19 cellular contexts compared by ENCODE assay signal in the genomic region with DNA sequence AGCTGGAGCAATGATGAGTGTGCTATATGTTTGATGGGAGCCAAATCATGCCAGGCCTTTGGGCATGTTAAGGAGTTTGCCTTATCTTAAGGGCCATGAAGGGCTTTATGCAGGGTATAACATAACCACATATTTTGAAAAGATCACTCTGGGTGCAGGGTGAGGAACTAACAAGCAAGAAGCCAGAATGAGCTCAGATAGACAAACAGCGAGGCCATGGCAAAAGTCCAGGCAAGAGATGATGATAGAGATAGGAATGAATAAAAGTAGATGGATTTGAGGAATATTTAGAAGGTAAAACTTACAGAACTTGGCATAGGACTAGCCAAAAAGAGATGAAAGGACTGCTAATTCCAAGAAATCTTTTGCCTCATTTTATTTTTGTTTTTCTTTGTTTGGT. TPM values are rescaled to one million over a fixed set of nuclear protein-coding genes. Genes with fewer than 3 reads are reported as not detected.
DNase-seq lines count a peak whose midpoint lies in the region; ATAC-seq and TF ChIP-seq lines count a peak whose summit lies in the region.
"Had no signal": no experiment of that assay in that cellular context is flagged by ENCODE, and none has a peak within 500 bp of the region (broad histone marks: within the 10 kb centered on the region; RNA-seq: fewer than 3 reads in every experiment).

No MANE protein-coding gene starts in this region.

- no peak overlapping the region for H3K4me3 ChIP-seq in GM23338
- H3K4me3 ChIP-seq in osteoblast (ENCODE audit: insufficient read depth, low read length) = no peak overlapping the region

- no peaks in the 10 kb centered on the region for H3K9me3 ChIP-seq in osteoblast (ENCODE audit: low read depth, low read length)

- peaks cover 5% of the 10 kb centered on the region; the same call in 2 of the 3 replicates for H3K36me3 Mint-ChIP-seq in GM23338 (ENCODE audit: low read depth)

- H3K27me3 ChIP-seq in GM23338 (ENCODE audit: insufficient read depth) (no peaks in the 10 kb centered on the region), osteoblast (ENCODE audit: insufficient read depth, low read length) (no peaks in the 10 kb centered on the region)

- H3K4me2 ChIP-seq in GM23338 (no peak overlapping the region), osteoblast (ENCODE audit: insufficient read depth, low read length) (peak overlapping the region; percentile 43)

- H2AFZ ChIP-seq in GM23338 = no peak overlapping the region
- no peak overlapping the region for H2AFZ ChIP-seq in osteoblast (ENCODE audit: low read length)

- peaks cover 4% of the 10 kb centered on the region for H3K27me3 Mint-ChIP-seq in GM23338 (ENCODE audit: insufficient read depth, low read depth, poor library complexity)
- H3K27me3 Mint-ChIP-seq: B cell had no signal

- no peaks in the 10 kb centered on the region for H3K9me3 Mint-ChIP-seq in GM23338
- H3K9me3 Mint-ChIP-seq: CD4-positive, alpha-beta T cell had no signal

- no peaks in the 10 kb centered on the region for H3K36me3 ChIP-seq in GM23338 (ENCODE audit: insufficient read depth)
- no peaks in the 10 kb centered on the region for H3K36me3 ChIP-seq in osteoblast (ENCODE audit: insufficient read depth, low read length)

- H3K9me2 ChIP-seq in GM23338 (ENCODE audit: insufficient read depth) = no peaks in the 10 kb centered on the region

- ATAC-seq in GM23338 = no peak
- peak; percentile 49 for ATAC-seq in SK-N-SH treated with all-trans-retinoic acid at 6 μM for 48 hours
- no peak for ATAC-seq in HG03097 (IDR thresholded peaks at IDR 0.05; ENCODE audit: low FRiP score, unreplicated experiment)

- H3K27ac ChIP-seq in GM23338 (ENCODE audit: low read depth) (no peak overlapping the region), osteoblast (ENCODE audit: low read depth, low read length) (no peak overlapping the region)
- H3K27ac ChIP-seq: RWPE1 had no signal

- no peaks in the 10 kb centered on the region for H3F3A ChIP-seq in GM23338 (replicated peaks; ENCODE audit: low read depth)

- H3K4me1 Mint-ChIP-seq in GM23338 = peaks cover 32% of the 10 kb centered on the region

- H3K4me3 Mint-ChIP-seq in GM23338 = no peak overlapping the region
- H3K4me3 Mint-ChIP-seq: B cell; CD4-positive, alpha-beta T cell had no signal

- H3K79me2 ChIP-seq in GM23338 (replicated peaks; ENCODE audit: insufficient read depth) (peaks cover 100% of the 10 kb centered on the region), osteoblast (ENCODE audit: insufficient read depth, low read length) (peaks cover 79% of the 10 kb centered on the region)

- no peak for DNase-seq in GM23338 (ENCODE audit: low spot score)
- DNase-seq in fibroblast of peridontal ligament (ENCODE audit: extremely low read depth) = peak; percentile 29
- DNase-seq in osteoblast (ENCODE audit: insufficient read length, low spot score, missing footprints) = no peak
- no peak for DNase-seq in NCI-H2107 (lab: John Stamatoyannopoulos, UW)
- DNase-seq in activated CD8-positive, alpha-beta memory T cell treated with anti-CD3 and anti-CD28 coated beads, Interleukin-2, amount 50 U/mL, for 4 hours = no peak
- no peak for DNase-seq in stimulated activated CD4-positive, alpha-beta T cell treated with anti-CD3 and anti-CD28 coated beads, Interleukin-4, amount 100 ng/mL, for 4 hours
- DNase-seq: CD4-positive, alpha-beta T cell; DMS53; KG1; NCI-H1048; NCI-H146; NCI-H526 treated with DMSO at 0.1 percent for 48 hours; NK-92 treated with Interleukin-12 subunit alpha and Interleukin-12 subunit beta, amount 100 ng/mL, for 24 hours; SW 1271 had no signal

- TF ChIP-seq CTCF in GM23338 (conservative IDR thresholded peaks at IDR 0.05; ENCODE audit: low read depth in 2 of 2) = no peak
- no peak for TF ChIP-seq CTCF in osteoblast (IDR thresholded peaks at IDR 0.05; ENCODE audit: extremely low read depth, low read depth, low read length)

- H4K20me1 ChIP-seq in GM23338 (replicated peaks; ENCODE audit: insufficient read depth) = peaks cover 5% of the 10 kb centered on the region; the same call in 1 of the 2 replicates
- no peaks in the 10 kb centered on the region for H4K20me1 ChIP-seq in osteoblast (ENCODE audit: insufficient read depth, low read length)

- H3K4me1 ChIP-seq in GM23338 (ENCODE audit: insufficient read depth) = peaks cover 40% of the 10 kb centered on the region
- peaks cover 50% of the 10 kb centered on the region for H3K4me1 ChIP-seq in osteoblast (ENCODE audit: insufficient read depth, low read length)

- H3K27ac Mint-ChIP-seq in GM23338 = peak overlapping the region; percentile 46; the same call in 1 of the 2 replicates
- H3K27ac Mint-ChIP-seq: B cell; CD4-positive, alpha-beta T cell had no signal

TF ChIP-seq in GM23338, 12 proteins besides CTCF, POLR2A, EP300 and RAD21 (continues in another document):
- TF ChIP-seq ZNF331 (CRISPR knock-in tag; IDR thresholded peaks at IDR 0.05; ENCODE audit: low read depth) (no peak), STAT1 (IDR thresholded peaks at IDR 0.05; ENCODE audit: unreplicated experiment) (no peak), EZH2 (IDR thresholded peaks at IDR 0.05; ENCODE audit: low read depth, unreplicated experiment) (no peak)
- TF ChIP-seq, protein P1, sequence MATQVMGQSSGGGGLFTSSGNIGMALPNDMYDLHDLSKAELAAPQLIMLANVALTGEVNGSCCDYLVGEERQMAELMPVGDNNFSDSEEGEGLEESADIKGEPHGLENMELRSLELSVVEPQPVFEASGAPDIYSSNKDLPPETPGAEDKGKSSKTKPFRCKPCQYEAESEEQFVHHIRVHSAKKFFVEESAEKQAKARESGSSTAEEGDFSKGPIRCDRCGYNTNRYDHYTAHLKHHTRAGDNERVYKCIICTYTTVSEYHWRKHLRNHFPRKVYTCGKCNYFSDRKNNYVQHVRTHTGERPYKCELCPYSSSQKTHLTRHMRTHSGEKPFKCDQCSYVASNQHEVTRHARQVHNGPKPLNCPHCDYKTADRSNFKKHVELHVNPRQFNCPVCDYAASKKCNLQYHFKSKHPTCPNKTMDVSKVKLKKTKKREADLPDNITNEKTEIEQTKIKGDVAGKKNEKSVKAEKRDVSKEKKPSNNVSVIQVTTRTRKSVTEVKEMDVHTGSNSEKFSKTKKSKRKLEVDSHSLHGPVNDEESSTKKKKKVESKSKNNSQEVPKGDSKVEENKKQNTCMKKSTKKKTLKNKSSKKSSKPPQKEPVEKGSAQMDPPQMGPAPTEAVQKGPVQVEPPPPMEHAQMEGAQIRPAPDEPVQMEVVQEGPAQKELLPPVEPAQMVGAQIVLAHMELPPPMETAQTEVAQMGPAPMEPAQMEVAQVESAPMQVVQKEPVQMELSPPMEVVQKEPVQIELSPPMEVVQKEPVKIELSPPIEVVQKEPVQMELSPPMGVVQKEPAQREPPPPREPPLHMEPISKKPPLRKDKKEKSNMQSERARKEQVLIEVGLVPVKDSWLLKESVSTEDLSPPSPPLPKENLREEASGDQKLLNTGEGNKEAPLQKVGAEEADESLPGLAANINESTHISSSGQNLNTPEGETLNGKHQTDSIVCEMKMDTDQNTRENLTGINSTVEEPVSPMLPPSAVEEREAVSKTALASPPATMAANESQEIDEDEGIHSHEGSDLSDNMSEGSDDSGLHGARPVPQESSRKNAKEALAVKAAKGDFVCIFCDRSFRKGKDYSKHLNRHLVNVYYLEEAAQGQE (IDR thresholded peaks at IDR 0.05; ENCODE audit: unreplicated experiment) = no peak

TF ChIP-seq in SK-N-SH treated with all-trans-retinoic acid at 6 μM for 48 hours, 23 proteins besides CTCF, POLR2A, EP300 and RAD21:
- TF ChIP-seq ARNTL (CRISPR knock-in tag; IDR thresholded peaks at IDR 0.05; ENCODE audit: borderline replicate concordance, low read depth) (no peak), TSHZ2 (CRISPR knock-in tag; IDR thresholded peaks at IDR 0.05) (no peak), SNAI2 (CRISPR knock-in tag; IDR thresholded peaks at IDR 0.05) (no peak), RARB (CRISPR knock-in tag; IDR thresholded peaks at IDR 0.05) (no peak), CREB5 (CRISPR knock-in tag; IDR thresholded peaks at IDR 0.05; ENCODE audit: low read depth) (no peak), ZNF565 (CRISPR knock-in tag; conservative IDR thresholded peaks at IDR 0.05; ENCODE audit: low read depth) (no peak), ZNF8 (CRISPR knock-in tag; IDR thresholded peaks at IDR 0.05) (no peak), ISL1 (CRISPR knock-in tag; IDR thresholded peaks at IDR 0.05) (no peak), TCF4 (CRISPR knock-in tag; IDR thresholded peaks at IDR 0.05; ENCODE audit: borderline replicate concordance) (no peak)

RNA-seq across cellular contexts. Expression of gene GALNT3, which starts 6.7 kb away (rescaled TPM):
- 17.1 and 38.1 TPM in 2 replicates for total RNA-seq in GM23338 (2014; rRNA removed; shearing (Covaris generic))
- 16.8 and 20.8 TPM in 2 replicates for polyA plus RNA-seq in GM23338 (2016; fragmentation: Nextera tagmentation; extraction: Ambion mirVana)
- 11.2 and 12.7 TPM in 2 replicates for total RNA-seq in osteoblast
- total RNA-seq: G401 had no signal
